Comparison of ENCODE assay signal across 10 cellular contexts in genomic region chr6:112827793-112828192, GRCh38.
DNase-seq lines count a peak whose midpoint lies in the region; ATAC-seq lines count a peak whose summit lies in the region.
"Had no signal": no experiment of that assay in that cellular context is flagged by ENCODE, and none has a peak within 500 bp of the region (broad histone marks: within the 10 kb centered on the region; RNA-seq: fewer than 3 reads in every experiment).

No MANE protein-coding gene starts in this region.

- no peaks in the 10 kb centered on the region for H3K36me3 Mint-ChIP-seq in naive B cell
- H3K36me3 Mint-ChIP-seq in activated CD4-positive, alpha-beta T cell treated with anti-CD3 and anti-CD28 coated beads, Interleukin-2, amount 10 ng/mL, durations not matched to agents 7 days and 5 days (ENCODE audit: low read depth) = no peaks in the 10 kb centered on the region

- no peaks in the 10 kb centered on the region for H3K9me3 Mint-ChIP-seq in naive B cell
- H3K9me3 Mint-ChIP-seq in activated CD4-positive, alpha-beta T cell treated with anti-CD3 and anti-CD28 coated beads, Interleukin-2, amount 10 ng/mL, durations not matched to agents 7 days and 5 days = no peaks in the 10 kb centered on the region
- H3K9me3 Mint-ChIP-seq: stimulated activated naive CD8-positive, alpha-beta T cell treated with anti-CD3 and anti-CD28 coated beads, Interleukin-15, Interleukin-2, amounts not matched to agents 100 ng/mL and 50 ng/mL, for 24 hours had no signal

- ATAC-seq in GM18520 (IDR thresholded peaks at IDR 0.05; ENCODE audit: unreplicated experiment) = peak; percentile 76
- peak; percentile 70 for ATAC-seq in HG02798 (IDR thresholded peaks at IDR 0.05; ENCODE audit: poor library complexity, unreplicated experiment)
- peak; percentile 49 to 64 for ATAC-seq in naive B cell (ENCODE audit: low read depth in 2 of 2)

- CTCF ChIA-PET in activated CD4-positive, alpha-beta T cell treated with anti-CD3 and anti-CD28 coated beads, Interleukin-2, amount 10 ng/mL, durations not matched to agents 7 days and 5 days (lab: Charles Lee) = no interaction called here

- H3K27me3 Mint-ChIP-seq in naive B cell = peaks cover 0 to 3% (median 0%) of the 10 kb centered on the region in 3 donors
- H3K27me3 Mint-ChIP-seq in activated CD4-positive, alpha-beta T cell treated with anti-CD3 and anti-CD28 coated beads, Interleukin-2, amount 10 ng/mL, durations not matched to agents 7 days and 5 days = no peaks in the 10 kb centered on the region
- H3K27me3 Mint-ChIP-seq: stimulated activated naive CD8-positive, alpha-beta T cell treated with anti-CD3 and anti-CD28 coated beads, Interleukin-15, Interleukin-2, amounts not matched to agents 100 ng/mL and 50 ng/mL, for 24 hours had no signal

- peak overlapping the region in 1 of 8 donors; percentile 40 for H3K4me3 Mint-ChIP-seq in naive B cell
- H3K4me3 Mint-ChIP-seq in activated CD4-positive, alpha-beta T cell treated with anti-CD3 and anti-CD28 coated beads, Interleukin-2, amount 10 ng/mL, durations not matched to agents 7 days and 5 days = no peak overlapping the region
- H3K4me3 Mint-ChIP-seq: stimulated activated naive CD8-positive, alpha-beta T cell treated with anti-CD3 and anti-CD28 coated beads, Interleukin-15, Interleukin-2, amounts not matched to agents 100 ng/mL and 50 ng/mL, for 24 hours had no signal

- DNase-seq in OCI-M1 (lab: John Stamatoyannopoulos, UW) (peak; percentile 66), naive B cell (no peak), T1000 (lab: John Stamatoyannopoulos, UW) (no peak), GOT3 (lab: John Stamatoyannopoulos, UW) (no peak), NCI-H2081 treated with DMSO at 0.1 percent for 48 hours (lab: John Stamatoyannopoulos, UW) (no peak)
- no peak for DNase-seq in activated CD4-positive, alpha-beta T cell treated with anti-CD3 and anti-CD28 coated beads, Interleukin-2, amount 10 ng/mL, durations not matched to agents 7 days and 5 days
- DNase-seq: central memory CD4-positive, alpha-beta T cell had no signal

- no peak overlapping the region for H3K27ac Mint-ChIP-seq in naive B cell
- no peak overlapping the region for H3K27ac Mint-ChIP-seq in activated CD4-positive, alpha-beta T cell treated with anti-CD3 and anti-CD28 coated beads, Interleukin-2, amount 10 ng/mL, durations not matched to agents 7 days and 5 days
- H3K27ac Mint-ChIP-seq: stimulated activated naive CD8-positive, alpha-beta T cell treated with anti-CD3 and anti-CD28 coated beads, Interleukin-15, Interleukin-2, amounts not matched to agents 100 ng/mL and 50 ng/mL, for 24 hours had no signal

- peaks cover 0 to 5% (median 0%) of the 10 kb centered on the region in 3 donors for H3K4me1 Mint-ChIP-seq in naive B cell
- H3K4me1 Mint-ChIP-seq in activated CD4-positive, alpha-beta T cell treated with anti-CD3 and anti-CD28 coated beads, Interleukin-2, amount 10 ng/mL, durations not matched to agents 7 days and 5 days = no peaks in the 10 kb centered on the region

- POLR2A ChIA-PET in activated CD4-positive, alpha-beta T cell treated with anti-CD3 and anti-CD28 coated beads, Interleukin-2, amount 10 ng/mL, durations not matched to agents 7 days and 5 days (lab: Charles Lee) = no interaction called here
